In genomic region chr3:150367771-150368170, GRCh38 we compare ENCODE assay signal across 1 cellular context.
TF ChIP-seq lines count a peak whose summit lies in the region.

No MANE protein-coding gene starts in this region.

TF ChIP-seq in H1, 55 proteins besides CTCF, POLR2A, EP300 and RAD21 (continued from another document):
- TF ChIP-seq CHD7 (IDR thresholded peaks at IDR 0.05; ENCODE audit: insufficient replicate concordance, low read length), result no peak
